In genomic region chr11:102589047-102589459, GRCh38 we compare ENCODE assay signal across 11 cellular contexts. TPM values are rescaled to one million over a fixed set of nuclear protein-coding genes. Genes with fewer than 3 reads are reported as not detected.
DNase-seq lines count a peak whose midpoint lies in the region; ATAC-seq lines count a peak whose summit lies in the region.
"Had no signal": no experiment of that assay in that cellular context is flagged by ENCODE, and none has a peak within 500 bp of the region (broad histone marks: within the 10 kb centered on the region; RNA-seq: fewer than 3 reads in every experiment).

No MANE protein-coding gene starts in this region.

- no peak overlapping the region for H3K4me3 Mint-ChIP-seq in activated T-cell treated with anti-CD3 and anti-CD28 coated beads, Interleukin-2, amount 50 U/mL, for 4 hours
- H3K4me3 Mint-ChIP-seq: activated naive CD8-positive, alpha-beta T cell treated with anti-CD3 and anti-CD28 coated beads, Interleukin-2, amount 10 ng/mL, durations not matched to agents 7 days and 5 days; naive thymus-derived CD4-positive, alpha-beta T cell had no signal

- intact Hi-C loops in Right ventricle myocardium superior (cut with DNase I): no loop called here

- H3K36me3 Mint-ChIP-seq in activated T-cell treated with anti-CD3 and anti-CD28 coated beads, Interleukin-2, amount 50 U/mL, for 4 hours (ENCODE audit: insufficient read depth): peaks cover 1% of the 10 kb centered on the region
- H3K36me3 Mint-ChIP-seq: activated naive CD8-positive, alpha-beta T cell treated with anti-CD3 and anti-CD28 coated beads, Interleukin-2, amount 10 ng/mL, durations not matched to agents 7 days and 5 days had no signal

- no peak for DNase-seq in activated T-cell treated with anti-CD3 and anti-CD28 coated beads, Interleukin-2, amount 50 U/mL, for 4 hours
- DNase-seq in COLO668 (lab: John Stamatoyannopoulos, UW; ENCODE audit: unreplicated experiment): no peak
- no peak for DNase-seq in LoVo (ENCODE audit: low spot score)
- DNase-seq in Right ventricle myocardium superior: no peak
- no peak for DNase-seq in NCI-H2029 treated with DMSO at 0.1 percent for 48 hours (lab: John Stamatoyannopoulos, UW)
- DNase-seq: activated naive CD8-positive, alpha-beta T cell treated with anti-CD3 and anti-CD28 coated beads, Interleukin-2, amount 10 ng/mL, durations not matched to agents 7 days and 5 days; SHP77 had no signal

- H3K4me1 Mint-ChIP-seq in activated T-cell treated with anti-CD3 and anti-CD28 coated beads, Interleukin-2, amount 50 U/mL, for 4 hours (ENCODE audit: low read depth): peaks cover 13% of the 10 kb centered on the region

- H3K27me3 Mint-ChIP-seq in activated T-cell treated with anti-CD3 and anti-CD28 coated beads, Interleukin-2, amount 50 U/mL, for 4 hours (ENCODE audit: low read depth): no peaks in the 10 kb centered on the region
- H3K27me3 Mint-ChIP-seq: activated naive CD8-positive, alpha-beta T cell treated with anti-CD3 and anti-CD28 coated beads, Interleukin-2, amount 10 ng/mL, durations not matched to agents 7 days and 5 days; naive thymus-derived CD4-positive, alpha-beta T cell had no signal

- peak; percentile 69 for ATAC-seq in GM18498 (IDR thresholded peaks at IDR 0.05; ENCODE audit: unreplicated experiment)
- ATAC-seq in GM19463 (IDR thresholded peaks at IDR 0.05; ENCODE audit: unreplicated experiment): peak; percentile 61
- ATAC-seq in HG03135 (IDR thresholded peaks at IDR 0.05; ENCODE audit: unreplicated experiment): peak; percentile 61
- ATAC-seq in activated T-cell treated with anti-CD3 and anti-CD28 coated beads, Interleukin-2, amount 50 U/mL, for 4 hours: peak; percentile 61 to 76
- ATAC-seq in Right ventricle myocardium superior (ENCODE audit: poor library complexity): no peak
- ATAC-seq: naive thymus-derived CD4-positive, alpha-beta T cell had no signal

- peaks cover 17% of the 10 kb centered on the region for H3K9me3 Mint-ChIP-seq in activated T-cell treated with anti-CD3 and anti-CD28 coated beads, Interleukin-2, amount 50 U/mL, for 4 hours

RNA-seq across cellular contexts. Expression of gene MMP20, which starts 36.1 kb away (rescaled TPM):
- total RNA-seq in activated T-cell treated with anti-CD3 and anti-CD28 coated beads, Interleukin-2, amount 50 U/mL, for 4 hours: not detected
- not detected for total RNA-seq in Right ventricle myocardium superior
- total RNA-seq: activated naive CD8-positive, alpha-beta T cell treated with anti-CD3 and anti-CD28 coated beads, Interleukin-2, amount 10 ng/mL, durations not matched to agents 7 days and 5 days; naive thymus-derived CD4-positive, alpha-beta T cell had no signal

RNA-seq across cellular contexts. Expression of gene MMP7, which starts 58.5 kb away (rescaled TPM):
- under 1 TPM; 0.19 to 0.53 (median 0.47) TPM for total RNA-seq in activated T-cell treated with anti-CD3 and anti-CD28 coated beads, Interleukin-2, amount 50 U/mL, for 4 hours
- total RNA-seq in Right ventricle myocardium superior: not detected
- total RNA-seq: activated naive CD8-positive, alpha-beta T cell treated with anti-CD3 and anti-CD28 coated beads, Interleukin-2, amount 10 ng/mL, durations not matched to agents 7 days and 5 days; naive thymus-derived CD4-positive, alpha-beta T cell had no signal
